ENCODE assay signal across 1 cellular context in genomic region chr12:80602455-80602854, GRCh38.
TF ChIP-seq lines count a peak whose summit lies in the region.

No MANE protein-coding gene starts in this region.

TF ChIP-seq in SK-N-SH, 30 proteins besides CTCF, POLR2A, EP300 and RAD21 (continued from another document):
- no peak for TF ChIP-seq YY1 (IDR thresholded peaks at IDR 0.05; ENCODE audit: low read depth)
- TF ChIP-seq MAX (IDR thresholded peaks at IDR 0.05; ENCODE audit: low read depth) = no peak
- TF ChIP-seq, protein P1, sequence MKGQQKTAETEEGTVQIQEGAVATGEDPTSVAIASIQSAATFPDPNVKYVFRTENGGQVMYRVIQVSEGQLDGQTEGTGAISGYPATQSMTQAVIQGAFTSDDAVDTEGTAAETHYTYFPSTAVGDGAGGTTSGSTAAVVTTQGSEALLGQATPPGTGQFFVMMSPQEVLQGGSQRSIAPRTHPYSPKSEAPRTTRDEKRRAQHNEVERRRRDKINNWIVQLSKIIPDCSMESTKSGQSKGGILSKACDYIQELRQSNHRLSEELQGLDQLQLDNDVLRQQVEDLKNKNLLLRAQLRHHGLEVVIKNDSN (IDR thresholded peaks at IDR 0.05; ENCODE audit: borderline replicate concordance, low read depth) = no peak
TF ChIP-seq in SK-N-SH: peak in this region for 0.
